ENCODE assay signal across 1 cellular context in genomic region chr10:3852147-3852904, GRCh38.
A peak's percentile ranks its signal among the peaks of the same experiment; 100 is the strongest.
TF ChIP-seq lines count a peak whose summit lies in the region.

No MANE protein-coding gene starts in this region.

TF ChIP-seq in K562, 482 proteins besides CTCF, POLR2A, EP300 and RAD21 (continued from another document and continues in another):
- TF ChIP-seq ZFP30 (CRISPR knock-in tag; IDR thresholded peaks at IDR 0.05; ENCODE audit: borderline replicate concordance), result no peak
- no peak for TF ChIP-seq ZNF511 (CRISPR knock-in tag; IDR thresholded peaks at IDR 0.05)
- TF ChIP-seq ESRRA (IDR thresholded peaks at IDR 0.05; ENCODE audit: borderline replicate concordance, low read depth), result peak; percentile 25; the same call in 1 of the 2 replicates
- TF ChIP-seq, protein P1, sequence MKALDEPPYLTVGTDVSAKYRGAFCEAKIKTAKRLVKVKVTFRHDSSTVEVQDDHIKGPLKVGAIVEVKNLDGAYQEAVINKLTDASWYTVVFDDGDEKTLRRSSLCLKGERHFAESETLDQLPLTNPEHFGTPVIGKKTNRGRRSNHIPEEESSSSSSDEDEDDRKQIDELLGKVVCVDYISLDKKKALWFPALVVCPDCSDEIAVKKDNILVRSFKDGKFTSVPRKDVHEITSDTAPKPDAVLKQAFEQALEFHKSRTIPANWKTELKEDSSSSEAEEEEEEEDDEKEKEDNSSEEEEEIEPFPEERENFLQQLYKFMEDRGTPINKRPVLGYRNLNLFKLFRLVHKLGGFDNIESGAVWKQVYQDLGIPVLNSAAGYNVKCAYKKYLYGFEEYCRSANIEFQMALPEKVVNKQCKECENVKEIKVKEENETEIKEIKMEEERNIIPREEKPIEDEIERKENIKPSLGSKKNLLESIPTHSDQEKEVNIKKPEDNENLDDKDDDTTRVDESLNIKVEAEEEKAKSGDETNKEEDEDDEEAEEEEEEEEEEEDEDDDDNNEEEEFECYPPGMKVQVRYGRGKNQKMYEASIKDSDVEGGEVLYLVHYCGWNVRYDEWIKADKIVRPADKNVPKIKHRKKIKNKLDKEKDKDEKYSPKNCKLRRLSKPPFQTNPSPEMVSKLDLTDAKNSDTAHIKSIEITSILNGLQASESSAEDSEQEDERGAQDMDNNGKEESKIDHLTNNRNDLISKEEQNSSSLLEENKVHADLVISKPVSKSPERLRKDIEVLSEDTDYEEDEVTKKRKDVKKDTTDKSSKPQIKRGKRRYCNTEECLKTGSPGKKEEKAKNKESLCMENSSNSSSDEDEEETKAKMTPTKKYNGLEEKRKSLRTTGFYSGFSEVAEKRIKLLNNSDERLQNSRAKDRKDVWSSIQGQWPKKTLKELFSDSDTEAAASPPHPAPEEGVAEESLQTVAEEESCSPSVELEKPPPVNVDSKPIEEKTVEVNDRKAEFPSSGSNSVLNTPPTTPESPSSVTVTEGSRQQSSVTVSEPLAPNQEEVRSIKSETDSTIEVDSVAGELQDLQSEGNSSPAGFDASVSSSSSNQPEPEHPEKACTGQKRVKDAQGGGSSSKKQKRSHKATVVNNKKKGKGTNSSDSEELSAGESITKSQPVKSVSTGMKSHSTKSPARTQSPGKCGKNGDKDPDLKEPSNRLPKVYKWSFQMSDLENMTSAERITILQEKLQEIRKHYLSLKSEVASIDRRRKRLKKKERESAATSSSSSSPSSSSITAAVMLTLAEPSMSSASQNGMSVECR (CRISPR knock-in tag; IDR thresholded peaks at IDR 0.05), result no peak
- no peak for TF ChIP-seq HDGF (IDR thresholded peaks at IDR 0.05)
- peak; percentile 99 for TF ChIP-seq ATF3 (IDR thresholded peaks at IDR 0.05)
- no peak; the same call in none of the 2 replicates for TF ChIP-seq ATF3 (CRISPR knock-in tag; conservative IDR thresholded peaks at IDR 0.05)
- no peak for TF ChIP-seq ZC3H8 (IDR thresholded peaks at IDR 0.05)
- TF ChIP-seq PTRF (tag; IDR thresholded peaks at IDR 0.05), result no peak
- no peak for TF ChIP-seq ZBTB1 (CRISPR knock-in tag; IDR thresholded peaks at IDR 0.05; ENCODE audit: borderline replicate concordance, low read depth)
- no peak for TF ChIP-seq RB1 (IDR thresholded peaks at IDR 0.05; ENCODE audit: low read depth)
- TF ChIP-seq ETS2 (tag; IDR thresholded peaks at IDR 0.05; ENCODE audit: borderline replicate concordance, poor library complexity, severe bottlenecking), result no peak
- TF ChIP-seq MNT (conservative IDR thresholded peaks at IDR 0.05), result peak; percentile 30 to 34; a peak in 2 of 4 replicates
- TF ChIP-seq, protein P2, sequence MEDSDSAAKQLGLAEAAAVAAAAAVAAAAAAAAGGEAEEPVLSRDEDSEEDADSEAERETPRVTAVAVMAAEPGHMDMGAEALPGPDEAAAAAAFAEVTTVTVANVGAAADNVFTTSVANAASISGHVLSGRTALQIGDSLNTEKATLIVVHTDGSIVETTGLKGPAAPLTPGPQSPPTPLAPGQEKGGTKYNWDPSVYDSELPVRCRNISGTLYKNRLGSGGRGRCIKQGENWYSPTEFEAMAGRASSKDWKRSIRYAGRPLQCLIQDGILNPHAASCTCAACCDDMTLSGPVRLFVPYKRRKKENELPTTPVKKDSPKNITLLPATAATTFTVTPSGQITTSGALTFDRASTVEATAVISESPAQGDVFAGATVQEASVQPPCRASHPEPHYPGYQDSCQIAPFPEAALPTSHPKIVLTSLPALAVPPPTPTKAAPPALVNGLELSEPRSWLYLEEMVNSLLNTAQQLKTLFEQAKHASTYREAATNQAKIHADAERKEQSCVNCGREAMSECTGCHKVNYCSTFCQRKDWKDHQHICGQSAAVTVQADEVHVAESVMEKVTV (CRISPR knock-in tag; IDR thresholded peaks at IDR 0.05), result no peak
- no peak for TF ChIP-seq ZNF778 (CRISPR knock-in tag; IDR thresholded peaks at IDR 0.05)
- TF ChIP-seq ZNF174 (CRISPR knock-in tag; IDR thresholded peaks at IDR 0.05), result no peak
- no peak for TF ChIP-seq SMAD2 (IDR thresholded peaks at IDR 0.05; ENCODE audit: low read depth, low read length)
- TF ChIP-seq, protein P3, sequence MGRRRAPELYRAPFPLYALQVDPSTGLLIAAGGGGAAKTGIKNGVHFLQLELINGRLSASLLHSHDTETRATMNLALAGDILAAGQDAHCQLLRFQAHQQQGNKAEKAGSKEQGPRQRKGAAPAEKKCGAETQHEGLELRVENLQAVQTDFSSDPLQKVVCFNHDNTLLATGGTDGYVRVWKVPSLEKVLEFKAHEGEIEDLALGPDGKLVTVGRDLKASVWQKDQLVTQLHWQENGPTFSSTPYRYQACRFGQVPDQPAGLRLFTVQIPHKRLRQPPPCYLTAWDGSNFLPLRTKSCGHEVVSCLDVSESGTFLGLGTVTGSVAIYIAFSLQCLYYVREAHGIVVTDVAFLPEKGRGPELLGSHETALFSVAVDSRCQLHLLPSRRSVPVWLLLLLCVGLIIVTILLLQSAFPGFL (CRISPR knock-in tag; IDR thresholded peaks at IDR 0.05), result no peak
- TF ChIP-seq NFATC3 (IDR thresholded peaks at IDR 0.05), result peak; percentile 92
- no peak for TF ChIP-seq PRMT5 (CRISPR knock-in tag; IDR thresholded peaks at IDR 0.05)
- TF ChIP-seq, protein P4, sequence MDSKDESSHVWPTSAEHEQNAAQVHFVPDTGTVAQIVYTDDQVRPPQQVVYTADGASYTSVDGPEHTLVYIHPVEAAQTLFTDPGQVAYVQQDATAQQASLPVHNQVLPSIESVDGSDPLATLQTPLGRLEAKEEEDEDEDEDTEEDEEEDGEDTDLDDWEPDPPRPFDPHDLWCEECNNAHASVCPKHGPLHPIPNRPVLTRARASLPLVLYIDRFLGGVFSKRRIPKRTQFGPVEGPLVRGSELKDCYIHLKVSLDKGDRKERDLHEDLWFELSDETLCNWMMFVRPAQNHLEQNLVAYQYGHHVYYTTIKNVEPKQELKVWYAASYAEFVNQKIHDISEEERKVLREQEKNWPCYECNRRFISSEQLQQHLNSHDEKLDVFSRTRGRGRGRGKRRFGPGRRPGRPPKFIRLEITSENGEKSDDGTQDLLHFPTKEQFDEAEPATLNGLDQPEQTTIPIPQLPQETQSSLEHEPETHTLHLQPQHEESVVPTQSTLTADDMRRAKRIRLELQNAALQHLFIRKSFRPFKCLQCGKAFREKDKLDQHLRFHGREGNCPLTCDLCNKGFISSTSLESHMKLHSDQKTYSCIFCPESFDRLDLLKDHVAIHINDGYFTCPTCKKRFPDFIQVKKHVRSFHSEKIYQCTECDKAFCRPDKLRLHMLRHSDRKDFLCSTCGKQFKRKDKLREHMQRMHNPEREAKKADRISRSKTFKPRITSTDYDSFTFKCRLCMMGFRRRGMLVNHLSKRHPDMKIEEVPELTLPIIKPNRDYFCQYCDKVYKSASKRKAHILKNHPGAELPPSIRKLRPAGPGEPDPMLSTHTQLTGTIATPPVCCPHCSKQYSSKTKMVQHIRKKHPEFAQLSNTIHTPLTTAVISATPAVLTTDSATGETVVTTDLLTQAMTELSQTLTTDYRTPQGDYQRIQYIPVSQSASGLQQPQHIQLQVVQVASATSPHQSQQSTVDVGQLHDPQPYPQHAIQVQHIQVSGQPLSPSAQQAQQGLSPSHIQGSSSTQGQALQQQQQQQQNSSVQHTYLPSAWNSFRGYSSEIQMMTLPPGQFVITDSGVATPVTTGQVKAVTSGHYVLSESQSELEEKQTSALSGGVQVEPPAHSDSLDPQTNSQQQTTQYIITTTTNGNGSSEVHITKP (IDR thresholded peaks at IDR 0.05; ENCODE audit: partially characterized antibody), result no peak
- TF ChIP-seq SNRNP70 (optimal IDR thresholded peaks at IDR 0.05; ENCODE audit: low read depth, low read length), result no peak
- TF ChIP-seq ZNF324 (CRISPR knock-in tag; IDR thresholded peaks at IDR 0.05), result no peak
- no peak for TF ChIP-seq CREB5 (CRISPR knock-in tag; IDR thresholded peaks at IDR 0.05)
- no peak for TF ChIP-seq POLR2AphosphoS2 (IDR thresholded peaks at IDR 0.05; ENCODE audit: low read length)
- TF ChIP-seq, protein P5, sequence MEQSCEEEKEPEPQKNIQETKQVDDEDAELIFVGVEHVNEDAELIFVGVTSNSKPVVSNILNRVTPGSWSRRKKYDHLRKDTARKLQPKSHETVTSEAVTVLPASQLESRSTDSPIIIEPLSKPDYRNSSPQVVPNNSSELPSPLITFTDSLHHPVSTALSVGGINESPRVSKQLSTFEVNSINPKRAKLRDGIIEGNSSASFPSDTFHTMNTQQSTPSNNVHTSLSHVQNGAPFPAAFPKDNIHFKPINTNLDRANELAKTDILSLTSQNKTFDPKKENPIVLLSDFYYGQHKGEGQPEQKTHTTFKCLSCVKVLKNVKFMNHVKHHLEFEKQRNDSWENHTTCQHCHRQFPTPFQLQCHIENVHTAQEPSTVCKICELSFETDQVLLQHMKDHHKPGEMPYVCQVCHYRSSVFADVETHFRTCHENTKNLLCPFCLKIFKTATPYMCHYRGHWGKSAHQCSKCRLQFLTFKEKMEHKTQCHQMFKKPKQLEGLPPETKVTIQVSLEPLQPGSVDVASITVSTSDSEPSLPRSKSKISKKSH (CRISPR knock-in tag; IDR thresholded peaks at IDR 0.05), result no peak
- no peak for TF ChIP-seq PHB (CRISPR knock-in tag; IDR thresholded peaks at IDR 0.05)
- no peak; the same call in 1 of the 2 replicates for TF ChIP-seq FOXO4 (CRISPR knock-in tag; IDR thresholded peaks at IDR 0.05)
- TF ChIP-seq FOSL1 (tag; conservative IDR thresholded peaks at IDR 0.05), result peak; percentile 99
- TF ChIP-seq CUX1 (CRISPR knock-in tag; IDR thresholded peaks at IDR 0.05), result 0 out of 2 replicates have a peak, but pooled peaks have one; percentile 55
- peak in 1 of 2 experiments; percentile 73; a peak in 2 of 4 replicates for TF ChIP-seq TEAD1 (CRISPR knock-in tag; IDR thresholded peaks at IDR 0.05)
- no peak for TF ChIP-seq CBX3 (IDR thresholded peaks at IDR 0.05; ENCODE audit: borderline replicate concordance in 1 of 2, low read length in 2 of 2)
